ENCODE assay signal across 1 cellular context in genomic region chr10:124285587-124286527, GRCh38.
TF ChIP-seq lines count a peak whose summit lies in the region.

No MANE protein-coding gene starts in this region.

TF ChIP-seq in GM12878, 131 proteins besides CTCF, POLR2A, EP300 and RAD21 (continued from another document and continues in another):
- no peak for TF ChIP-seq ZBTB4 (CRISPR knock-in tag; IDR thresholded peaks at IDR 0.05)
- TF ChIP-seq LARP7 (IDR thresholded peaks at IDR 0.05) = no peak
- peak; percentile 41; the same call in 1 of the 2 replicates for TF ChIP-seq JUNB (IDR thresholded peaks at IDR 0.05)
- no peak for TF ChIP-seq SUPT20H (IDR thresholded peaks at IDR 0.05; ENCODE audit: borderline replicate concordance, control insufficient read depth, low read depth, low read length)
- TF ChIP-seq MTA2 (IDR thresholded peaks at IDR 0.05; ENCODE audit: low read depth) = peak; percentile 57; the same call in 1 of the 2 replicates
- TF ChIP-seq PAX5 (IDR thresholded peaks at IDR 0.05; ENCODE audit: borderline replicate concordance, low read depth, low read length) = no peak
- TF ChIP-seq RBBP5 (conservative IDR thresholded peaks at IDR 0.05) = no peak
- peak; percentile 46 for TF ChIP-seq SP1 (IDR thresholded peaks at IDR 0.05; ENCODE audit: low read depth, low read length)
- no peak for TF ChIP-seq ZBTB40 (IDR thresholded peaks at IDR 0.05; ENCODE audit: borderline replicate concordance)
- no peak for TF ChIP-seq GABPA (IDR thresholded peaks at IDR 0.05; ENCODE audit: low read depth)
- no peak for TF ChIP-seq USF1 (IDR thresholded peaks at IDR 0.05; ENCODE audit: borderline replicate concordance, extremely low read length, insufficient read depth, low read depth, low read length)
- TF ChIP-seq ZBED1 (IDR thresholded peaks at IDR 0.05; ENCODE audit: borderline replicate concordance) = no peak
- TF ChIP-seq SUZ12 (IDR thresholded peaks at IDR 0.05; ENCODE audit: unreplicated experiment) = no peak
- no peak for TF ChIP-seq E2F8 (IDR thresholded peaks at IDR 0.05; ENCODE audit: low read depth, partially characterized antibody)
- TF ChIP-seq MAX (IDR thresholded peaks at IDR 0.05; ENCODE audit: low read depth, low read length) = no peak; the same call in 1 of the 2 replicates
- TF ChIP-seq CEBPB (IDR thresholded peaks at IDR 0.05; ENCODE audit: borderline replicate concordance in 1 of 2, low read depth in 2 of 2, low read length in 2 of 2) = no peak
- peak; percentile 44 for TF ChIP-seq ZNF687 (IDR thresholded peaks at IDR 0.05)
- peak; percentile 72; the same call in 1 of the 2 replicates for TF ChIP-seq MTA3 (IDR thresholded peaks at IDR 0.05; ENCODE audit: borderline replicate concordance, low read length)
- TF ChIP-seq BCL11A (IDR thresholded peaks at IDR 0.05; ENCODE audit: low read depth, low read length) = 0 out of 2 replicates have a peak, but pooled peaks have one; percentile 39
- peak; percentile 84 for TF ChIP-seq RUNX3 (IDR thresholded peaks at IDR 0.05; ENCODE audit: low read length)
- TF ChIP-seq FOXM1 (IDR thresholded peaks at IDR 0.05; ENCODE audit: low read depth, low read length) = peak; percentile 64
- TF ChIP-seq CBX3 (IDR thresholded peaks at IDR 0.05; ENCODE audit: borderline replicate concordance, low read depth) = no peak
- TF ChIP-seq NFYA (IDR thresholded peaks at IDR 0.05; ENCODE audit: borderline replicate concordance, low read depth, low read length) = no peak
- no peak for TF ChIP-seq ZNF207 (IDR thresholded peaks at IDR 0.05; ENCODE audit: borderline replicate concordance)
- 0 out of 2 replicates have a peak, but pooled peaks have one; percentile 7 for TF ChIP-seq CREB1 (IDR thresholded peaks at IDR 0.05; ENCODE audit: low read depth)
- TF ChIP-seq HDGF (IDR thresholded peaks at IDR 0.05) = peak; percentile 3; the same call in 1 of the 2 replicates
- TF ChIP-seq RCOR1 (conservative IDR thresholded peaks at IDR 0.05; ENCODE audit: low read depth, low read length) = no peak
- no peak for TF ChIP-seq BACH1 (IDR thresholded peaks at IDR 0.05; ENCODE audit: borderline replicate concordance)
- peak; percentile 9; the same call in 1 of the 2 replicates for TF ChIP-seq MLLT1 (IDR thresholded peaks at IDR 0.05)
- TF ChIP-seq BCLAF1 (IDR thresholded peaks at IDR 0.05) = no peak
- peak; percentile 91 for TF ChIP-seq PKNOX1 (IDR thresholded peaks at IDR 0.05)
- TF ChIP-seq SPI1 (IDR thresholded peaks at IDR 0.05; ENCODE audit: borderline replicate concordance, insufficient read depth, low read depth, low read length) = no peak
- no peak for TF ChIP-seq IRF3 (IDR thresholded peaks at IDR 0.05)
